In the genomic region with DNA sequence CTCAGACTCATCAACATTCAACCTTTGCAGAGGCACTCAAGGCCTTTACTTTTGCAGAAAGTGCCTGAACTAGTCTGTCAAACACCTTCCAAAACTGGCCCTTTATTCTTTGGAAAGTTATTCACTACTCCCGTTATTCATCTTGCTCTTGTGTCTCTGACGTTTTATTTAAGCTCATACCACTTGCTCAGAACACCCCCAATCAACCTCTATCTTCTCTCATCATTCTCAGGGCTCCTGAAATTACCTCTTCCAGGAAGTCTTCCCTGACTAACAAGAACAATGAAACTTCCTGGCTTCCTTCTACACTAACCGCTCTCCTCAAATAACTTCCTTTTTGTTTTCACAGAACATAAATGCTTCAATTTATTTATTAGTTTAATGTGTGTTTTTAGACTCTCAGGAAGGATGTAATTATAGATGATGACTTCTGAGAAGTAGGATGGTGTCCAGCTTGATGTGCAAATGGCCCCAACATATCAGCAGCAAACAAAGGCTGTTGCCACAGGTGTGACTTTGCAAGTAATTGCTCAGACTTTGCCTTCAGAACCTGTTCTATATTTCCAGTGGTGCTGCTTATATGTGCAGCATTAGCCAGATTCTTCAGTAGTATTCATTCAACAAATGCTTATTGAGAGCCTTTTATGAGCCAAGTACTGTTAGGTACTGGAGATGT, we compare ENCODE assay signal across 19 cellular contexts. TPM values are rescaled to one million over a fixed set of nuclear protein-coding genes. Genes with fewer than 3 reads are reported as not detected.
DNase-seq lines count a peak whose midpoint lies in the region; ATAC-seq and TF ChIP-seq lines count a peak whose summit lies in the region.
"Had no signal": no experiment of that assay in that cellular context is flagged by ENCODE, and none has a peak within 500 bp of the region (broad histone marks: within the 10 kb centered on the region; RNA-seq: fewer than 3 reads in every experiment).

No MANE protein-coding gene starts in this region.

- no peak for TF ChIP-seq CTCF in Caco-2 (IDR thresholded peaks at IDR 0.05; ENCODE audit: insufficient read depth in 1 of 2, low read depth in 1 of 2, low read length in 1 of 2, severe bottlenecking in 1 of 2, unreplicated experiment in 1 of 2)

- H3K9me3 Mint-ChIP-seq in activated CD4-positive, alpha-beta T cell treated with anti-CD3 and anti-CD28 coated beads, Interleukin-2, amount 10 ng/mL, durations not matched to agents 24 days and 14 days = peaks cover 17% of the 10 kb centered on the region
- H3K9me3 Mint-ChIP-seq in Caco-2 (ENCODE audit: unreplicated experiment) = peaks cover 7% of the 10 kb centered on the region
- H3K9me3 Mint-ChIP-seq in dendritic cell treated with granulocyte-macrophage colony-stimulating factor and Interleukin-4, amounts not matched to agents 40 ng/mL and 50 ng/mL, for 4 days = no peaks in the 10 kb centered on the region
- H3K9me3 Mint-ChIP-seq: immature natural killer cell had no signal

- no peak overlapping the region for H3K27ac ChIP-seq in right cardiac atrium (ENCODE audit: low read length)
- H3K27ac ChIP-seq: heart right ventricle, neutrophil, Peyer's patch, tibial nerve had no signal

- no peaks in the 10 kb centered on the region for H3K27me3 ChIP-seq in Caco-2 (replicated peaks; ENCODE audit: control insufficient read depth, insufficient read depth, low read length)
- H3K27me3 ChIP-seq in right cardiac atrium (ENCODE audit: control insufficient read depth, insufficient read depth) = no peaks in the 10 kb centered on the region
- H3K27me3 ChIP-seq: Peyer's patch, tibial nerve had no signal

- H3K4me1 ChIP-seq in Caco-2 (peaks cover 15% of the 10 kb centered on the region), right cardiac atrium (ENCODE audit: control insufficient read depth, insufficient read depth, low read length) (no peaks in the 10 kb centered on the region)
- H3K4me1 ChIP-seq: tibial nerve had no signal

- H3K27ac Mint-ChIP-seq in activated CD4-positive, alpha-beta T cell treated with anti-CD3 and anti-CD28 coated beads, Interleukin-2, amount 10 ng/mL, durations not matched to agents 24 days and 14 days = peak overlapping the region; percentile 78
- H3K27ac Mint-ChIP-seq in Caco-2 (ENCODE audit: unreplicated experiment) (peak overlapping the region; percentile 22), T-helper 17 cell (peak overlapping the region; percentile 61)
- H3K27ac Mint-ChIP-seq in dendritic cell treated with granulocyte-macrophage colony-stimulating factor and Interleukin-4, amounts not matched to agents 40 ng/mL and 50 ng/mL, for 4 days = peak overlapping the region; percentile 1

- H3K36me3 ChIP-seq in Caco-2 (ENCODE audit: control insufficient read depth, insufficient read depth, low read length) = no peaks in the 10 kb centered on the region
- H3K36me3 ChIP-seq: Peyer's patch, tibial nerve had no signal

- DNase-seq in activated CD4-positive, alpha-beta T cell treated with anti-CD3 and anti-CD28 coated beads, Interleukin-2, amount 10 ng/mL, durations not matched to agents 24 days and 14 days = no peak
- no peak for DNase-seq in activated CD4-positive, alpha-beta T cell treated with anti-CD3 and anti-CD28 coated beads, Interleukin-2, amount 50 U/mL, for 48 hours
- DNase-seq in Caco-2 (no peak), T-helper 17 cell (no peak), SKM-1 treated with dmso at 0.1 percent for 144 hours (lab: John Stamatoyannopoulos, UW; ENCODE audit: unreplicated experiment) (no peak), occipital lobe (lab: John Stamatoyannopoulos, UW) (no peak), right cardiac atrium (no peak)
- DNase-seq: heart right ventricle; immature natural killer cell; Karpas-422; NCI-H1105; NCI-H526 treated with DMSO at 0.1 percent for 48 hours; Peyer's patch; stimulated activated CD4-positive, alpha-beta T cell treated with anti-CD3 and anti-CD28 coated beads, Interleukin-15, amount 100 ng/mL, for 24 hours; stimulated activated naive B cell treated with anti-CD40 and anti-IgM and Interleukin-4, amounts not matched to agents 10 μg/mL and 1 μg/mL and 100 μg/mL, for 72 hours; T1000 had no signal

- POLR2A ChIA-PET in Caco-2 (lab: Charles Lee) = no interaction called here

- peak overlapping the region; percentile 69 for H3K4me3 Mint-ChIP-seq in activated CD4-positive, alpha-beta T cell treated with anti-CD3 and anti-CD28 coated beads, Interleukin-2, amount 10 ng/mL, durations not matched to agents 24 days and 14 days
- no peak overlapping the region for H3K4me3 Mint-ChIP-seq in Caco-2 (ENCODE audit: unreplicated experiment)
- no peak overlapping the region for H3K4me3 Mint-ChIP-seq in T-helper 17 cell
- H3K4me3 Mint-ChIP-seq in dendritic cell treated with granulocyte-macrophage colony-stimulating factor and Interleukin-4, amounts not matched to agents 40 ng/mL and 50 ng/mL, for 4 days = no peak overlapping the region
- H3K4me3 Mint-ChIP-seq: immature natural killer cell; stimulated activated naive B cell treated with anti-CD40 and anti-IgM and Interleukin-4, amounts not matched to agents 10 μg/mL and 1 μg/mL and 100 μg/mL, for 72 hours had no signal

- H3K4me1 Mint-ChIP-seq in activated CD4-positive, alpha-beta T cell treated with anti-CD3 and anti-CD28 coated beads, Interleukin-2, amount 10 ng/mL, durations not matched to agents 24 days and 14 days = peaks cover 38% of the 10 kb centered on the region
- H3K4me1 Mint-ChIP-seq in Caco-2 (ENCODE audit: low read depth, unreplicated experiment) (peaks cover 15% of the 10 kb centered on the region), T-helper 17 cell (peaks cover 22% of the 10 kb centered on the region)
- peaks cover 54% of the 10 kb centered on the region for H3K4me1 Mint-ChIP-seq in dendritic cell treated with granulocyte-macrophage colony-stimulating factor and Interleukin-4, amounts not matched to agents 40 ng/mL and 50 ng/mL, for 4 days (ENCODE audit: low read depth)

- H3K9me3 ChIP-seq in Caco-2 (no peaks in the 10 kb centered on the region), T-helper 17 cell (ENCODE audit: control insufficient read depth, low read length, poor library complexity, severe bottlenecking) (no peaks in the 10 kb centered on the region), right cardiac atrium (ENCODE audit: control insufficient read depth, low read length) (no peaks in the 10 kb centered on the region)
- H3K9me3 ChIP-seq: neutrophil, tibial nerve had no signal

- CTCF ChIA-PET in Caco-2 (lab: Charles Lee) = interaction anchor here (0.7 to 1.7 kb wide), 2 partner anchors 28 to 61 kb away, joined by 5 to 8 read pairs; no protein-coding TSS in a partner anchor

- BruUV-seq in Caco-2 (replicated peaks; lab: Mats Ljungman, UMichigan) = no TSS peak

- 57% methylated on average over 3 of the region's 3 CpGs for WGBS in right cardiac atrium

- ATAC-seq in T-helper 17 cell (no peak), right cardiac atrium (no peak)
- ATAC-seq: heart right ventricle had no signal

- H3K4me3 ChIP-seq in Caco-2 (ENCODE audit: low read depth, low read length) = no peak overlapping the region
- H3K4me3 ChIP-seq in right cardiac atrium (ENCODE audit: low read length) = no peak overlapping the region
- H3K4me3 ChIP-seq: heart right ventricle, Peyer's patch, tibial nerve had no signal

- intact Hi-C loops in activated CD4-positive, alpha-beta T cell treated with anti-CD3 and anti-CD28 coated beads, Interleukin-2, amount 10 ng/mL, durations not matched to agents 24 days and 14 days (cut with micrococcal nuclease) = loop anchor here (2.0 kb wide), 1 partner anchor 16 kb away; no protein-coding TSS in a partner anchor
- intact Hi-C loops in Caco-2 (cut with micrococcal nuclease; ENCODE audit: unreplicated experiment) (no loop called here), right cardiac atrium (cut with DNase I) (no loop called here)
- intact Hi-C loops in dendritic cell treated with granulocyte-macrophage colony-stimulating factor and Interleukin-4, amounts not matched to agents 40 ng/mL and 50 ng/mL, for 4 days (cut with micrococcal nuclease) = no loop called here

- peaks cover 25% of the 10 kb centered on the region for H3K36me3 Mint-ChIP-seq in activated CD4-positive, alpha-beta T cell treated with anti-CD3 and anti-CD28 coated beads, Interleukin-2, amount 10 ng/mL, durations not matched to agents 24 days and 14 days (ENCODE audit: low read depth)
- peaks cover 16% of the 10 kb centered on the region for H3K36me3 Mint-ChIP-seq in Caco-2 (ENCODE audit: insufficient read depth, unreplicated experiment)
- H3K36me3 Mint-ChIP-seq in T-helper 17 cell (ENCODE audit: low read depth) = no peaks in the 10 kb centered on the region
- peaks cover 10% of the 10 kb centered on the region for H3K36me3 Mint-ChIP-seq in dendritic cell treated with granulocyte-macrophage colony-stimulating factor and Interleukin-4, amounts not matched to agents 40 ng/mL and 50 ng/mL, for 4 days (ENCODE audit: low read depth)

- H3K27me3 Mint-ChIP-seq in activated CD4-positive, alpha-beta T cell treated with anti-CD3 and anti-CD28 coated beads, Interleukin-2, amount 10 ng/mL, durations not matched to agents 24 days and 14 days = peaks cover 9% of the 10 kb centered on the region
- peaks cover 7% of the 10 kb centered on the region for H3K27me3 Mint-ChIP-seq in Caco-2 (ENCODE audit: insufficient read depth, unreplicated experiment)
- peaks cover 16% of the 10 kb centered on the region for H3K27me3 Mint-ChIP-seq in T-helper 17 cell
- H3K27me3 Mint-ChIP-seq in dendritic cell treated with granulocyte-macrophage colony-stimulating factor and Interleukin-4, amounts not matched to agents 40 ng/mL and 50 ng/mL, for 4 days = peaks cover 4% of the 10 kb centered on the region
- H3K27me3 Mint-ChIP-seq: stimulated activated naive B cell treated with anti-CD40 and anti-IgM and Interleukin-4, amounts not matched to agents 10 μg/mL and 1 μg/mL and 100 μg/mL, for 72 hours had no signal

RNA-seq across cellular contexts. Expression of a gene that starts 22.8 kb away (rescaled TPM):
- total RNA-seq in activated CD4-positive, alpha-beta T cell treated with anti-CD3 and anti-CD28 coated beads, Interleukin-2, amount 10 ng/mL, durations not matched to agents 24 days and 14 days = 100.0 and 100 TPM in 2 replicates
- total RNA-seq in Caco-2 (2022) = 0.23 and 0.42 TPM in 2 replicates
- under 1 TPM; 0.20 to 0.34 TPM for total RNA-seq in T-helper 17 cell
- total RNA-seq in occipital lobe = 8.0 TPM
- total RNA-seq in right cardiac atrium = 1 to 10 TPM in 2 of 4 donors, under 1 TPM in 2; 0.49 to 3.1 (median 0.94) TPM
- 0.75 TPM for polyA plus RNA-seq in right cardiac atrium

Comparison
In these comparisons a context has a peak if more than half of its experiments do, and no peak if none do; other contexts are left out.
1. H3K27ac Mint-ChIP-seq: peak in every context shown above with its lines; median percentile 78 in activated CD4-positive, alpha-beta T cell treated with anti-CD3 and anti-CD28 coated beads, Interleukin-2, amount 10 ng/mL, durations not matched to agents 24 days and 14 days; 61 in T-helper 17 cell; 22 in Caco-2; 1 in dendritic cell treated with granulocyte-macrophage colony-stimulating factor and Interleukin-4, amounts not matched to agents 40 ng/mL and 50 ng/mL, for 4 days.
2. RNA of a gene that starts 22.8 kb away (total RNA-seq): 100.0 to 100 TPM in activated CD4-positive, alpha-beta T cell treated with anti-CD3 and anti-CD28 coated beads, Interleukin-2, amount 10 ng/mL, durations not matched to agents 24 days and 14 days; 8.0 TPM in occipital lobe (single experiment), 0.49 to 3.1 TPM in right cardiac atrium, 0.20 to 0.34 TPM in T-helper 17 cell and 0.23 to 0.42 TPM in Caco-2; every median in the first group is over 10 times any median in the second.